ENCODE assay signal across 15 cellular contexts in genomic region chr18:63152791-63153190, GRCh38.
DNase-seq lines count a peak whose midpoint lies in the region; ATAC-seq lines count a peak whose summit lies in the region.
"Had no signal": no experiment of that assay in that cellular context is flagged by ENCODE, and none has a peak within 500 bp of the region (broad histone marks: within the 10 kb centered on the region; RNA-seq: fewer than 3 reads in every experiment).

No MANE protein-coding gene starts in this region.

- no peaks in the 10 kb centered on the region for H4K20me1 ChIP-seq in GM23248 (ENCODE audit: insufficient read depth)

- peaks cover 5% of the 10 kb centered on the region for H3K4me1 ChIP-seq in GM23248 (ENCODE audit: insufficient read depth)

- H3K36me3 ChIP-seq in GM23248 (ENCODE audit: low read depth), result no peaks in the 10 kb centered on the region
- H3K36me3 ChIP-seq: cardiac muscle cell, MG63, SJCRH30 had no signal

- peaks cover 80% of the 10 kb centered on the region for H3K4me1 Mint-ChIP-seq in activated CD4-positive, alpha-beta T cell treated with anti-CD3 and anti-CD28 coated beads, Interleukin-2, amount 10 ng/mL, durations not matched to agents 7 days and 5 days

- no peak overlapping the region for H3K4me2 ChIP-seq in GM23248 (ENCODE audit: unreplicated experiment)

- H3K27me3 ChIP-seq in GM23248 (replicated peaks; ENCODE audit: insufficient read depth), result no peaks in the 10 kb centered on the region
- H3K27me3 ChIP-seq: cardiac muscle cell, MG63, SJCRH30 had no signal

- H2AFZ ChIP-seq in GM23248, result no peak overlapping the region

- no peak overlapping the region for H3K9ac ChIP-seq in GM23248

- no peaks in the 10 kb centered on the region for H3K27me3 Mint-ChIP-seq in activated CD4-positive, alpha-beta T cell treated with anti-CD3 and anti-CD28 coated beads, Interleukin-2, amount 10 ng/mL, durations not matched to agents 7 days and 5 days

- H3K4me3 ChIP-seq in GM23248, result no peak overlapping the region
- H3K4me3 ChIP-seq: cardiac muscle cell, MG63, SJCRH30 had no signal

- no peaks in the 10 kb centered on the region for H3K9me3 Mint-ChIP-seq in activated CD4-positive, alpha-beta T cell treated with anti-CD3 and anti-CD28 coated beads, Interleukin-2, amount 10 ng/mL, durations not matched to agents 7 days and 5 days

- H3K36me3 Mint-ChIP-seq in activated CD4-positive, alpha-beta T cell treated with anti-CD3 and anti-CD28 coated beads, Interleukin-2, amount 10 ng/mL, durations not matched to agents 7 days and 5 days (ENCODE audit: low read depth), result peaks cover 64% of the 10 kb centered on the region

- in situ Hi-C loops in GM23248 (cut with MboI), result no loop called here

- peak; percentile 22 for ATAC-seq in HG02798 (IDR thresholded peaks at IDR 0.05; ENCODE audit: poor library complexity, unreplicated experiment)
- no peak for ATAC-seq in GM19452 (IDR thresholded peaks at IDR 0.05; ENCODE audit: unreplicated experiment)
- ATAC-seq: esophagus mucosa had no signal

- no peaks in the 10 kb centered on the region for H3K9me2 ChIP-seq in GM23248 (ENCODE audit: insufficient read depth)

- peak overlapping the region; percentile 61 for H3K27ac Mint-ChIP-seq in activated CD4-positive, alpha-beta T cell treated with anti-CD3 and anti-CD28 coated beads, Interleukin-2, amount 10 ng/mL, durations not matched to agents 7 days and 5 days

- no peaks in the 10 kb centered on the region for H3K79me2 ChIP-seq in GM23248 (ENCODE audit: insufficient read depth)

- peak overlapping the region; percentile 45 for H3K4me3 Mint-ChIP-seq in activated CD4-positive, alpha-beta T cell treated with anti-CD3 and anti-CD28 coated beads, Interleukin-2, amount 10 ng/mL, durations not matched to agents 7 days and 5 days

- no peak overlapping the region for H3K27ac ChIP-seq in GM23248
- H3K27ac ChIP-seq: cardiac muscle cell, SJCRH30 had no signal

- 92 to 95% methylated on average over 7 of the region's 7 CpGs for WGBS in GM23248 (ENCODE audit: low coverage in 1 of 2, low lambda C conversion rate in 2 of 2, missing lambda C conversion rate in 2 of 2), 2 experiments

- CTCF ChIA-PET in activated CD4-positive, alpha-beta T cell treated with anti-CD3 and anti-CD28 coated beads, Interleukin-2, amount 10 ng/mL, durations not matched to agents 7 days and 5 days (lab: Charles Lee), result interaction anchor here (1.0 to 4.6 kb wide), 4 partner anchors 10 to 166 kb away, joined by 3 to 37 read pairs (median 9); partner anchors contain the start of gene BCL2

- H3F3A ChIP-seq in GM23248 (ENCODE audit: insufficient read depth), result no peaks in the 10 kb centered on the region; the same call in 1 of the 2 replicates

- DNase-seq in NCI-H510A treated with DMSO at 0.1 percent for 48 hours (lab: John Stamatoyannopoulos, UW) (peak; percentile 75), NCI-H510A (lab: John Stamatoyannopoulos, UW) (no peak), inferior parietal cortex (ENCODE audit: extremely low spot score) (no peak), GM23248 (no peak)
- no peak for DNase-seq in activated CD4-positive, alpha-beta T cell treated with anti-CD3 and anti-CD28 coated beads, Interleukin-2, amount 10 ng/mL, durations not matched to agents 7 days and 5 days
- DNase-seq in stimulated activated CD4-positive, alpha-beta T cell treated with anti-CD3 and anti-CD28 coated beads, Interleukin-2, amount 100 ng/mL, for 24 hours, result peak; percentile 38 to 58
- DNase-seq: DMS153, GOT3, MG63, midbrain, SJCRH30 had no signal

- POLR2A ChIA-PET in activated CD4-positive, alpha-beta T cell treated with anti-CD3 and anti-CD28 coated beads, Interleukin-2, amount 10 ng/mL, durations not matched to agents 7 days and 5 days (lab: Charles Lee), result no interaction called here

- no peaks in the 10 kb centered on the region for H3K9me3 ChIP-seq in GM23248 (ENCODE audit: low read depth)
- H3K9me3 ChIP-seq: MG63, SJCRH30 had no signal

Comparison
In these comparisons a context has a peak if more than half of its experiments do, and no peak if none do; other contexts are left out.
1. DNase-seq: peak in NCI-H510A treated with DMSO at 0.1 percent for 48 hours (single experiment) and stimulated activated CD4-positive, alpha-beta T cell treated with anti-CD3 and anti-CD28 coated beads, Interleukin-2, amount 100 ng/mL, for 24 hours (2 of 2); none in NCI-H510A (single experiment), activated CD4-positive, alpha-beta T cell treated with anti-CD3 and anti-CD28 coated beads, Interleukin-2, amount 10 ng/mL, durations not matched to agents 7 days and 5 days (single experiment), inferior parietal cortex (single experiment) and GM23248 (single experiment).